ENCODE assay signal across 2 cellular contexts in genomic region chr15:41564286-41564959, GRCh38.
A peak's percentile ranks its signal among the peaks of the same experiment; 100 is the strongest.
TF ChIP-seq lines count a peak whose summit lies in the region.

No MANE protein-coding gene starts in this region.

TF ChIP-seq in H1, 55 proteins besides CTCF, POLR2A, EP300 and RAD21 (continues in another document):
- TF ChIP-seq SUZ12 (IDR thresholded peaks at IDR 0.05; ENCODE audit: low read length) (no peak), POLR2AphosphoS5 (IDR thresholded peaks at IDR 0.05; ENCODE audit: low read depth, low read length) (peak; percentile 58), TEAD4 (IDR thresholded peaks at IDR 0.05; ENCODE audit: low read depth, low read length) (peak; percentile 33; the same call in 1 of the 2 replicates), TAF1 (IDR thresholded peaks at IDR 0.05; ENCODE audit: low read depth, low read length) (peak; percentile 36; the same call in 1 of the 2 replicates), JUN (IDR thresholded peaks at IDR 0.05; ENCODE audit: low read depth, low read length) (no peak), E2F6 (IDR thresholded peaks at IDR 0.05) (no peak), SP4 (IDR thresholded peaks at IDR 0.05; ENCODE audit: low read length) (no peak), CBX8 (IDR thresholded peaks at IDR 0.05; ENCODE audit: borderline replicate concordance, low read depth, low read length) (no peak), ASH2L (IDR thresholded peaks at IDR 0.05; ENCODE audit: low read length) (peak; percentile 46), HDAC2 (IDR thresholded peaks at IDR 0.05; ENCODE audit: borderline replicate concordance in 1 of 2, low read depth in 2 of 2, low read length in 2 of 2) (peak in 1 of 2 experiments; percentile 61; a peak in 1 of 4 replicates), RNF2 (IDR thresholded peaks at IDR 0.05; ENCODE audit: borderline replicate concordance, low read depth, low read length, missing control alignments, poor library complexity, severe bottlenecking) (no peak)
- TF ChIP-seq, protein P1, sequence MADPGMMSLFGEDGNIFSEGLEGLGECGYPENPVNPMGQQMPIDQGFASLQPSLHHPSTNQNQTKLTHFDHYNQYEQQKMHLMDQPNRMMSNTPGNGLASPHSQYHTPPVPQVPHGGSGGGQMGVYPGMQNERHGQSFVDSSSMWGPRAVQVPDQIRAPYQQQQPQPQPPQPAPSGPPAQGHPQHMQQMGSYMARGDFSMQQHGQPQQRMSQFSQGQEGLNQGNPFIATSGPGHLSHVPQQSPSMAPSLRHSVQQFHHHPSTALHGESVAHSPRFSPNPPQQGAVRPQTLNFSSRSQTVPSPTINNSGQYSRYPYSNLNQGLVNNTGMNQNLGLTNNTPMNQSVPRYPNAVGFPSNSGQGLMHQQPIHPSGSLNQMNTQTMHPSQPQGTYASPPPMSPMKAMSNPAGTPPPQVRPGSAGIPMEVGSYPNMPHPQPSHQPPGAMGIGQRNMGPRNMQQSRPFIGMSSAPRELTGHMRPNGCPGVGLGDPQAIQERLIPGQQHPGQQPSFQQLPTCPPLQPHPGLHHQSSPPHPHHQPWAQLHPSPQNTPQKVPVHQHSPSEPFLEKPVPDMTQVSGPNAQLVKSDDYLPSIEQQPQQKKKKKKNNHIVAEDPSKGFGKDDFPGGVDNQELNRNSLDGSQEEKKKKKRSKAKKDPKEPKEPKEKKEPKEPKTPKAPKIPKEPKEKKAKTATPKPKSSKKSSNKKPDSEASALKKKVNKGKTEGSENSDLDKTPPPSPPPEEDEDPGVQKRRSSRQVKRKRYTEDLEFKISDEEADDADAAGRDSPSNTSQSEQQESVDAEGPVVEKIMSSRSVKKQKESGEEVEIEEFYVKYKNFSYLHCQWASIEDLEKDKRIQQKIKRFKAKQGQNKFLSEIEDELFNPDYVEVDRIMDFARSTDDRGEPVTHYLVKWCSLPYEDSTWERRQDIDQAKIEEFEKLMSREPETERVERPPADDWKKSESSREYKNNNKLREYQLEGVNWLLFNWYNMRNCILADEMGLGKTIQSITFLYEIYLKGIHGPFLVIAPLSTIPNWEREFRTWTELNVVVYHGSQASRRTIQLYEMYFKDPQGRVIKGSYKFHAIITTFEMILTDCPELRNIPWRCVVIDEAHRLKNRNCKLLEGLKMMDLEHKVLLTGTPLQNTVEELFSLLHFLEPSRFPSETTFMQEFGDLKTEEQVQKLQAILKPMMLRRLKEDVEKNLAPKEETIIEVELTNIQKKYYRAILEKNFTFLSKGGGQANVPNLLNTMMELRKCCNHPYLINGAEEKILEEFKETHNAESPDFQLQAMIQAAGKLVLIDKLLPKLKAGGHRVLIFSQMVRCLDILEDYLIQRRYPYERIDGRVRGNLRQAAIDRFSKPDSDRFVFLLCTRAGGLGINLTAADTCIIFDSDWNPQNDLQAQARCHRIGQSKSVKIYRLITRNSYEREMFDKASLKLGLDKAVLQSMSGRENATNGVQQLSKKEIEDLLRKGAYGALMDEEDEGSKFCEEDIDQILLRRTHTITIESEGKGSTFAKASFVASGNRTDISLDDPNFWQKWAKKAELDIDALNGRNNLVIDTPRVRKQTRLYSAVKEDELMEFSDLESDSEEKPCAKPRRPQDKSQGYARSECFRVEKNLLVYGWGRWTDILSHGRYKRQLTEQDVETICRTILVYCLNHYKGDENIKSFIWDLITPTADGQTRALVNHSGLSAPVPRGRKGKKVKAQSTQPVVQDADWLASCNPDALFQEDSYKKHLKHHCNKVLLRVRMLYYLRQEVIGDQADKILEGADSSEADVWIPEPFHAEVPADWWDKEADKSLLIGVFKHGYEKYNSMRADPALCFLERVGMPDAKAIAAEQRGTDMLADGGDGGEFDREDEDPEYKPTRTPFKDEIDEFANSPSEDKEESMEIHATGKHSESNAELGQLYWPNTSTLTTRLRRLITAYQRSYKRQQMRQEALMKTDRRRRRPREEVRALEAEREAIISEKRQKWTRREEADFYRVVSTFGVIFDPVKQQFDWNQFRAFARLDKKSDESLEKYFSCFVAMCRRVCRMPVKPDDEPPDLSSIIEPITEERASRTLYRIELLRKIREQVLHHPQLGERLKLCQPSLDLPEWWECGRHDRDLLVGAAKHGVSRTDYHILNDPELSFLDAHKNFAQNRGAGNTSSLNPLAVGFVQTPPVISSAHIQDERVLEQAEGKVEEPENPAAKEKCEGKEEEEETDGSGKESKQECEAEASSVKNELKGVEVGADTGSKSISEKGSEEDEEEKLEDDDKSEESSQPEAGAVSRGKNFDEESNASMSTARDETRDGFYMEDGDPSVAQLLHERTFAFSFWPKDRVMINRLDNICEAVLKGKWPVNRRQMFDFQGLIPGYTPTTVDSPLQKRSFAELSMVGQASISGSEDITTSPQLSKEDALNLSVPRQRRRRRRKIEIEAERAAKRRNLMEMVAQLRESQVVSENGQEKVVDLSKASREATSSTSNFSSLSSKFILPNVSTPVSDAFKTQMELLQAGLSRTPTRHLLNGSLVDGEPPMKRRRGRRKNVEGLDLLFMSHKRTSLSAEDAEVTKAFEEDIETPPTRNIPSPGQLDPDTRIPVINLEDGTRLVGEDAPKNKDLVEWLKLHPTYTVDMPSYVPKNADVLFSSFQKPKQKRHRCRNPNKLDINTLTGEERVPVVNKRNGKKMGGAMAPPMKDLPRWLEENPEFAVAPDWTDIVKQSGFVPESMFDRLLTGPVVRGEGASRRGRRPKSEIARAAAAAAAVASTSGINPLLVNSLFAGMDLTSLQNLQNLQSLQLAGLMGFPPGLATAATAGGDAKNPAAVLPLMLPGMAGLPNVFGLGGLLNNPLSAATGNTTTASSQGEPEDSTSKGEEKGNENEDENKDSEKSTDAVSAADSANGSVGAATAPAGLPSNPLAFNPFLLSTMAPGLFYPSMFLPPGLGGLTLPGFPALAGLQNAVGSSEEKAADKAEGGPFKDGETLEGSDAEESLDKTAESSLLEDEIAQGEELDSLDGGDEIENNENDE (IDR thresholded peaks at IDR 0.05; ENCODE audit: insufficient replicate concordance, low read length): no peak
- TF ChIP-seq, protein P2, sequence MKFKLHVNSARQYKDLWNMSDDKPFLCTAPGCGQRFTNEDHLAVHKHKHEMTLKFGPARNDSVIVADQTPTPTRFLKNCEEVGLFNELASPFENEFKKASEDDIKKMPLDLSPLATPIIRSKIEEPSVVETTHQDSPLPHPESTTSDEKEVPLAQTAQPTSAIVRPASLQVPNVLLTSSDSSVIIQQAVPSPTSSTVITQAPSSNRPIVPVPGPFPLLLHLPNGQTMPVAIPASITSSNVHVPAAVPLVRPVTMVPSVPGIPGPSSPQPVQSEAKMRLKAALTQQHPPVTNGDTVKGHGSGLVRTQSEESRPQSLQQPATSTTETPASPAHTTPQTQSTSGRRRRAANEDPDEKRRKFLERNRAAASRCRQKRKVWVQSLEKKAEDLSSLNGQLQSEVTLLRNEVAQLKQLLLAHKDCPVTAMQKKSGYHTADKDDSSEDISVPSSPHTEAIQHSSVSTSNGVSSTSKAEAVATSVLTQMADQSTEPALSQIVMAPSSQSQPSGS (IDR thresholded peaks at IDR 0.05; ENCODE audit: low read length): no peak

TF ChIP-seq in neural cell, 6 proteins besides CTCF, POLR2A, EP300 and RAD21:
- no peak for TF ChIP-seq POLR2AphosphoS5 (IDR thresholded peaks at IDR 0.05)
- TF ChIP-seq, protein P3, sequence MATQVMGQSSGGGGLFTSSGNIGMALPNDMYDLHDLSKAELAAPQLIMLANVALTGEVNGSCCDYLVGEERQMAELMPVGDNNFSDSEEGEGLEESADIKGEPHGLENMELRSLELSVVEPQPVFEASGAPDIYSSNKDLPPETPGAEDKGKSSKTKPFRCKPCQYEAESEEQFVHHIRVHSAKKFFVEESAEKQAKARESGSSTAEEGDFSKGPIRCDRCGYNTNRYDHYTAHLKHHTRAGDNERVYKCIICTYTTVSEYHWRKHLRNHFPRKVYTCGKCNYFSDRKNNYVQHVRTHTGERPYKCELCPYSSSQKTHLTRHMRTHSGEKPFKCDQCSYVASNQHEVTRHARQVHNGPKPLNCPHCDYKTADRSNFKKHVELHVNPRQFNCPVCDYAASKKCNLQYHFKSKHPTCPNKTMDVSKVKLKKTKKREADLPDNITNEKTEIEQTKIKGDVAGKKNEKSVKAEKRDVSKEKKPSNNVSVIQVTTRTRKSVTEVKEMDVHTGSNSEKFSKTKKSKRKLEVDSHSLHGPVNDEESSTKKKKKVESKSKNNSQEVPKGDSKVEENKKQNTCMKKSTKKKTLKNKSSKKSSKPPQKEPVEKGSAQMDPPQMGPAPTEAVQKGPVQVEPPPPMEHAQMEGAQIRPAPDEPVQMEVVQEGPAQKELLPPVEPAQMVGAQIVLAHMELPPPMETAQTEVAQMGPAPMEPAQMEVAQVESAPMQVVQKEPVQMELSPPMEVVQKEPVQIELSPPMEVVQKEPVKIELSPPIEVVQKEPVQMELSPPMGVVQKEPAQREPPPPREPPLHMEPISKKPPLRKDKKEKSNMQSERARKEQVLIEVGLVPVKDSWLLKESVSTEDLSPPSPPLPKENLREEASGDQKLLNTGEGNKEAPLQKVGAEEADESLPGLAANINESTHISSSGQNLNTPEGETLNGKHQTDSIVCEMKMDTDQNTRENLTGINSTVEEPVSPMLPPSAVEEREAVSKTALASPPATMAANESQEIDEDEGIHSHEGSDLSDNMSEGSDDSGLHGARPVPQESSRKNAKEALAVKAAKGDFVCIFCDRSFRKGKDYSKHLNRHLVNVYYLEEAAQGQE (IDR thresholded peaks at IDR 0.05; ENCODE audit: borderline replicate concordance): no peak
